Comparison of ENCODE assay signal across 18 cellular contexts in genomic region chr1:156744344-156744743, GRCh38. TPM values are rescaled to one million over a fixed set of nuclear protein-coding genes. Genes with fewer than 3 reads are reported as not detected.
DNase-seq lines count a peak whose midpoint lies in the region; ATAC-seq and TF ChIP-seq lines count a peak whose summit lies in the region.
"Had no signal": no experiment of that assay in that cellular context is flagged by ENCODE, and none has a peak within 500 bp of the region (broad histone marks: within the 10 kb centered on the region; RNA-seq: fewer than 3 reads in every experiment).

No MANE protein-coding gene starts in this region.

- no peak overlapping the region for H3K4me3 Mint-ChIP-seq in activated CD8-positive, alpha-beta T cell treated with anti-CD3 and anti-CD28 coated beads, Interleukin-2, amount 10 ng/mL, durations not matched to agents 7 days and 5 days
- H3K4me3 Mint-ChIP-seq in naive thymus-derived CD4-positive, alpha-beta T cell, result no peak overlapping the region
- H3K4me3 Mint-ChIP-seq: activated CD4-positive, alpha-beta T cell treated with anti-CD3 and anti-CD28 coated beads, Interleukin-2, amount 10 ng/mL, durations not matched to agents 7 days and 5 days; T-helper 1 cell treated with Interleukin-12 subunit alpha and Interleukin-12 subunit beta and Interleukin-4 antibody, amounts not matched to agents 30 μg/mL and 1 μg/mL, for 36 hours had no signal

- H3K9me2 ChIP-seq in hepatocyte (replicated peaks; ENCODE audit: insufficient read depth), result no peaks in the 10 kb centered on the region

- H3K27me3 Mint-ChIP-seq in activated CD8-positive, alpha-beta T cell treated with anti-CD3 and anti-CD28 coated beads, Interleukin-2, amount 10 ng/mL, durations not matched to agents 7 days and 5 days (ENCODE audit: low read depth), result no peaks in the 10 kb centered on the region
- no peaks in the 10 kb centered on the region for H3K27me3 Mint-ChIP-seq in naive thymus-derived CD4-positive, alpha-beta T cell
- H3K27me3 Mint-ChIP-seq: activated CD4-positive, alpha-beta T cell treated with anti-CD3 and anti-CD28 coated beads, Interleukin-2, amount 10 ng/mL, durations not matched to agents 7 days and 5 days had no signal

- no peaks in the 10 kb centered on the region for H3K27me3 ChIP-seq in heart left ventricle
- no peaks in the 10 kb centered on the region for H3K27me3 ChIP-seq in naive thymus-derived CD4-positive, alpha-beta T cell (ENCODE audit: control insufficient read depth in 2 of 2, insufficient read depth in 2 of 2, low read length in 2 of 2)
- H3K27me3 ChIP-seq in upper lobe of left lung, result no peaks in the 10 kb centered on the region
- H3K27me3 ChIP-seq in hepatocyte, result no peaks in the 10 kb centered on the region
- H3K27me3 ChIP-seq: pancreas had no signal

- H3K4me3 ChIP-seq in heart left ventricle (no peak overlapping the region), upper lobe of left lung (no peak overlapping the region), hepatocyte (no peak overlapping the region)
- no peak overlapping the region for H3K4me3 ChIP-seq in naive thymus-derived CD4-positive, alpha-beta T cell (ENCODE audit: low read length)
- H3K4me3 ChIP-seq: pancreas had no signal

- H3K4me1 ChIP-seq in heart left ventricle (peaks cover 21 to 66% (median 56%) of the 10 kb centered on the region in 12 donors), upper lobe of left lung (peaks cover 53 to 73% (median 58%) of the 10 kb centered on the region in 4 donors), hepatocyte (ENCODE audit: insufficient read depth) (peaks cover 48% of the 10 kb centered on the region)
- H3K4me1 ChIP-seq in naive thymus-derived CD4-positive, alpha-beta T cell (ENCODE audit: control insufficient read depth in 2 of 2, insufficient read depth in 2 of 2, low read length in 2 of 2), result peaks cover 43 to 48% of the 10 kb centered on the region in 2 donors

- H4K20me1 ChIP-seq in hepatocyte (ENCODE audit: insufficient read depth, poor library complexity, severe bottlenecking), result no peaks in the 10 kb centered on the region

- ATAC-seq in heart left ventricle (no peak), left ventricle myocardium superior (no peak), upper lobe of left lung (ENCODE audit: low FRiP score in 2 of 2) (no peak)
- ATAC-seq in activated CD8-positive, alpha-beta T cell treated with anti-CD3 and anti-CD28 coated beads, Interleukin-2, amount 10 ng/mL, durations not matched to agents 7 days and 5 days, result no peak
- ATAC-seq in naive thymus-derived CD4-positive, alpha-beta T cell, result no peak
- ATAC-seq: pancreas had no signal

- H3K36me3 ChIP-seq in heart left ventricle, result peaks cover 0 to 36% (median 27%) of the 10 kb centered on the region in 9 donors
- peaks cover 0 to 34% (median 5%) of the 10 kb centered on the region in 3 experiments for H3K36me3 ChIP-seq in naive thymus-derived CD4-positive, alpha-beta T cell (ENCODE audit: control insufficient read depth in 2 of 3, insufficient read depth in 3 of 3, low read length in 3 of 3)
- peaks cover 10 to 35% (median 27%) of the 10 kb centered on the region in 4 donors for H3K36me3 ChIP-seq in upper lobe of left lung
- H3K36me3 ChIP-seq in hepatocyte (replicated peaks; ENCODE audit: insufficient read depth, low read depth), result no peaks in the 10 kb centered on the region

- no peak overlapping the region for H2AFZ ChIP-seq in hepatocyte

- TF ChIP-seq POLR2A in heart left ventricle (IDR thresholded peaks at IDR 0.05) (no peak), upper lobe of left lung (IDR thresholded peaks at IDR 0.05) (no peak)

- no peak overlapping the region for H3K4me2 ChIP-seq in hepatocyte

- H3K79me2 ChIP-seq in hepatocyte, result peaks cover 56% of the 10 kb centered on the region

- POLR2A ChIA-PET in activated CD8-positive, alpha-beta T cell treated with anti-CD3 and anti-CD28 coated beads, Interleukin-2, amount 10 ng/mL, durations not matched to agents 7 days and 5 days (lab: Charles Lee), result interaction anchor here (1.0 kb wide), 1 partner anchor 16 kb away, joined by 4 read pairs; the partner anchor contains the start of genes ISG20L2 and METTL25B
- POLR2A ChIA-PET in naive thymus-derived CD4-positive, alpha-beta T cell (lab: Charles Lee), result no interaction called here

- intact Hi-C loops in heart left ventricle (cut with DNase I) (no loop called here), left ventricle myocardium superior (cut with micrococcal nuclease) (no loop called here)
- intact Hi-C loops in naive thymus-derived CD4-positive, alpha-beta T cell (cut with micrococcal nuclease), result loop anchor here (5.0 to 10.0 kb wide), 2 partner anchors 390 to 552 kb away; partner anchors contain the start of genes ETV3 (in 1 of the 2) and SLC25A44 (in 1 of the 2)

- TF ChIP-seq EP300 in upper lobe of left lung (IDR thresholded peaks at IDR 0.05), result no peak

- peak overlapping the region in 8 of 12 donors; percentile 9 to 100 (median 98) for H3K27ac ChIP-seq in heart left ventricle
- no peak overlapping the region for H3K27ac ChIP-seq in naive thymus-derived CD4-positive, alpha-beta T cell (ENCODE audit: low read depth, low read length)
- peak overlapping the region in 3 of 4 donors; percentile 44 to 99 (median 98) for H3K27ac ChIP-seq in upper lobe of left lung
- no peak overlapping the region for H3K27ac ChIP-seq in hepatocyte

- H3K9me3 Mint-ChIP-seq in activated CD8-positive, alpha-beta T cell treated with anti-CD3 and anti-CD28 coated beads, Interleukin-2, amount 10 ng/mL, durations not matched to agents 7 days and 5 days (ENCODE audit: insufficient read depth), result no peaks in the 10 kb centered on the region
- H3K9me3 Mint-ChIP-seq in naive thymus-derived CD4-positive, alpha-beta T cell, result peaks cover 0 to 1% (median 0%) of the 10 kb centered on the region in 11 donors
- H3K9me3 Mint-ChIP-seq: activated CD4-positive, alpha-beta T cell treated with anti-CD3 and anti-CD28 coated beads, Interleukin-2, amount 10 ng/mL, durations not matched to agents 7 days and 5 days; T-helper 1 cell treated with Interleukin-12 subunit alpha and Interleukin-12 subunit beta and Interleukin-4 antibody, amounts not matched to agents 30 μg/mL and 1 μg/mL, for 36 hours had no signal

- peak in 2 of 5 donors; percentile 16 to 36 for DNase-seq in heart left ventricle
- DNase-seq in left ventricle myocardium superior, result no peak
- DNase-seq in activated CD8-positive, alpha-beta T cell treated with anti-CD3 and anti-CD28 coated beads, Interleukin-2, amount 10 ng/mL, durations not matched to agents 7 days and 5 days, result no peak
- DNase-seq in naive thymus-derived CD4-positive, alpha-beta T cell, result no peak
- DNase-seq in upper lobe of left lung, result no peak
- DNase-seq in NCI-H1092 (lab: John Stamatoyannopoulos, UW), result no peak
- DNase-seq in HUDEP-2 (lab: John Stamatoyannopoulos, UW; ENCODE audit: unreplicated experiment in 76 of 76), result no peak
- DNase-seq in hepatocyte (ENCODE audit: low spot score), result no peak
- DNase-seq: activated CD4-positive, alpha-beta T cell treated with anti-CD3 and anti-CD28 coated beads, Interleukin-2, amount 10 ng/mL, durations not matched to agents 7 days and 5 days; activated gamma-delta T cell treated with Interleukin-2 at 50 U/mL for 16 hours; cerebellar nuclear complex; DMS79; hypothalamus; NCI-H1105; NCI-H510A treated with DMSO at 0.1 percent for 48 hours; stimulated activated CD4-positive, alpha-beta T cell treated with anti-CD3 and anti-CD28 coated beads, Interleukin-15, amount 100 ng/mL, for 24 hours had no signal

- CTCF ChIA-PET in activated CD8-positive, alpha-beta T cell treated with anti-CD3 and anti-CD28 coated beads, Interleukin-2, amount 10 ng/mL, durations not matched to agents 7 days and 5 days (lab: Charles Lee), result interaction anchor here (4.4 kb wide), 1 partner anchor 18 kb away, joined by 79 read pairs; the partner anchor contains the start of genes ISG20L2 and METTL25B
- CTCF ChIA-PET in naive thymus-derived CD4-positive, alpha-beta T cell (lab: Charles Lee), result no interaction called here

- WGBS in heart left ventricle, 4 donors, result 72 to 79% (median 75%) methylated on average over 9 to 12 of the region's 12 CpGs
- 72 to 74% methylated on average over 5 of the region's 12 CpGs for WGBS in upper lobe of left lung, 2 donors
- WGBS in hepatocyte (ENCODE audit: low lambda C conversion rate, missing lambda C conversion rate), result 90% methylated on average over 2 of the region's 12 CpGs

- peaks cover 75% of the 10 kb centered on the region for H3K36me3 Mint-ChIP-seq in activated CD8-positive, alpha-beta T cell treated with anti-CD3 and anti-CD28 coated beads, Interleukin-2, amount 10 ng/mL, durations not matched to agents 7 days and 5 days (ENCODE audit: low read depth)
- peaks cover 4 to 33% (median 18%) of the 10 kb centered on the region in 5 donors for H3K36me3 Mint-ChIP-seq in naive thymus-derived CD4-positive, alpha-beta T cell

- peaks cover 79% of the 10 kb centered on the region for H3K4me1 Mint-ChIP-seq in activated CD8-positive, alpha-beta T cell treated with anti-CD3 and anti-CD28 coated beads, Interleukin-2, amount 10 ng/mL, durations not matched to agents 7 days and 5 days (ENCODE audit: low read depth)
- peaks cover 47 to 72% (median 63%) of the 10 kb centered on the region in 7 donors for H3K4me1 Mint-ChIP-seq in naive thymus-derived CD4-positive, alpha-beta T cell

- peak overlapping the region; percentile 39 for H3K27ac Mint-ChIP-seq in activated CD8-positive, alpha-beta T cell treated with anti-CD3 and anti-CD28 coated beads, Interleukin-2, amount 10 ng/mL, durations not matched to agents 7 days and 5 days
- H3K27ac Mint-ChIP-seq in naive thymus-derived CD4-positive, alpha-beta T cell, result peak overlapping the region in 5 of 9 donors; percentile 18 to 89 (median 51)
- H3K27ac Mint-ChIP-seq: activated CD4-positive, alpha-beta T cell treated with anti-CD3 and anti-CD28 coated beads, Interleukin-2, amount 10 ng/mL, durations not matched to agents 7 days and 5 days had no signal

- no peak for TF ChIP-seq CTCF in heart left ventricle (IDR thresholded peaks at IDR 0.05)
- TF ChIP-seq CTCF in upper lobe of left lung (IDR thresholded peaks at IDR 0.05), result no peak
- TF ChIP-seq CTCF in hepatocyte (IDR thresholded peaks at IDR 0.05; ENCODE audit: poor library complexity), result no peak

- H3K9me3 ChIP-seq in heart left ventricle, result no peaks in the 10 kb centered on the region
- no peaks in the 10 kb centered on the region for H3K9me3 ChIP-seq in naive thymus-derived CD4-positive, alpha-beta T cell (ENCODE audit: control insufficient read depth in 2 of 3, low read length in 3 of 3)
- H3K9me3 ChIP-seq in upper lobe of left lung, result no peaks in the 10 kb centered on the region
- no peaks in the 10 kb centered on the region for H3K9me3 ChIP-seq in hepatocyte (ENCODE audit: low read depth)
- H3K9me3 ChIP-seq: pancreas had no signal

RNA-seq across cellular contexts. Expression of gene MRPL24, which starts 3.5 kb away (rescaled TPM):
- total RNA-seq in heart left ventricle (100 to 1,000 TPM in 1 of 9 donors, 10 to 100 TPM in 8; 74.8 to 117 (median 79.6) TPM), left ventricle myocardium superior (96.1 TPM), upper lobe of left lung (10 to 100 TPM; 19.6 to 52.5 (median 40.8) TPM), hepatocyte (40.4 and 44.9 TPM in 2 replicates)
- polyA plus RNA-seq in heart left ventricle (100 to 1,000 TPM; 135 to 230 TPM), hepatocyte (61.9 and 64.1 TPM in 2 replicates)
- total RNA-seq in activated CD8-positive, alpha-beta T cell treated with anti-CD3 and anti-CD28 coated beads, Interleukin-2, amount 10 ng/mL, durations not matched to agents 7 days and 5 days, result 10 to 100 TPM; 59.8 to 62.6 TPM
- 10 to 100 TPM; 19.1 to 68.9 (median 47.2) TPM for total RNA-seq in naive thymus-derived CD4-positive, alpha-beta T cell
- polyA plus RNA-seq in naive thymus-derived CD4-positive, alpha-beta T cell, result 10 to 100 TPM; 86.3 to 98.0 TPM

RNA-seq across cellular contexts. Expression of gene HDGF, which starts 7.1 kb away (rescaled TPM):
- total RNA-seq in heart left ventricle (100 to 1,000 TPM; 137 to 224 (median 147) TPM), left ventricle myocardium superior (185 TPM), upper lobe of left lung (100 to 1,000 TPM; 129 to 231 (median 182) TPM), hepatocyte (160 and 192 TPM in 2 replicates)
- polyA plus RNA-seq in heart left ventricle (100 to 1,000 TPM in 1 of 2 donors, 10 to 100 TPM in 1; 87.7 to 240 TPM), hepatocyte (153 and 166 TPM in 2 replicates)
- total RNA-seq in activated CD8-positive, alpha-beta T cell treated with anti-CD3 and anti-CD28 coated beads, Interleukin-2, amount 10 ng/mL, durations not matched to agents 7 days and 5 days, result 100 to 1,000 TPM; 261 to 264 TPM
- 100 to 1,000 TPM in 1 of 5 experiments, 10 to 100 TPM in 4; 64.1 to 224 (median 91.2) TPM for total RNA-seq in naive thymus-derived CD4-positive, alpha-beta T cell
- polyA plus RNA-seq in naive thymus-derived CD4-positive, alpha-beta T cell, result 10 to 100 TPM; 25.0 to 39.3 TPM

RNA-seq across cellular contexts. Expression of gene ISG20L2, which starts 15.8 kb away (rescaled TPM):
- total RNA-seq in heart left ventricle (10 to 100 TPM in 8 of 9 donors, 1 to 10 TPM in 1; 8.4 to 17.9 (median 12.8) TPM), left ventricle myocardium superior (12.0 TPM), upper lobe of left lung (10 to 100 TPM; 10.8 to 38.8 (median 22.9) TPM), hepatocyte (22.4 and 27.5 TPM in 2 replicates)
- polyA plus RNA-seq in heart left ventricle (10 to 100 TPM in 1 of 2 donors, 1 to 10 TPM in 1; 5.1 to 17.6 TPM), hepatocyte (13.5 and 16.4 TPM in 2 replicates)
- 10 to 100 TPM; 56.3 to 58.8 TPM for total RNA-seq in activated CD8-positive, alpha-beta T cell treated with anti-CD3 and anti-CD28 coated beads, Interleukin-2, amount 10 ng/mL, durations not matched to agents 7 days and 5 days
- 10 to 100 TPM; 44.7 to 59.9 (median 53.9) TPM for total RNA-seq in naive thymus-derived CD4-positive, alpha-beta T cell
- polyA plus RNA-seq in naive thymus-derived CD4-positive, alpha-beta T cell, result 10 to 100 TPM; 15.3 to 20.6 TPM

RNA-seq across cellular contexts. Expression of gene METTL25B, which starts 16.1 kb away (rescaled TPM):
- 10 to 100 TPM in 8 of 9 donors, 1 to 10 TPM in 1; 8.9 to 18.9 (median 15.0) TPM for total RNA-seq in heart left ventricle
- 10 to 100 TPM; 15.6 to 24.3 TPM for polyA plus RNA-seq in heart left ventricle
- 14.7 TPM for total RNA-seq in left ventricle myocardium superior
- total RNA-seq in activated CD8-positive, alpha-beta T cell treated with anti-CD3 and anti-CD28 coated beads, Interleukin-2, amount 10 ng/mL, durations not matched to agents 7 days and 5 days, result 10 to 100 TPM; 30.0 to 34.0 TPM
- 10 to 100 TPM; 16.0 to 29.8 (median 29.1) TPM for total RNA-seq in naive thymus-derived CD4-positive, alpha-beta T cell
- polyA plus RNA-seq in naive thymus-derived CD4-positive, alpha-beta T cell, result 1 to 10 TPM; 4.4 to 5.1 TPM
- 100 to 1,000 TPM in 1 of 6 donors, 10 to 100 TPM in 5; 23.4 to 131 (median 39.9) TPM for total RNA-seq in upper lobe of left lung
- total RNA-seq in hepatocyte, result 20.6 and 21.8 TPM in 2 replicates
- 22.6 and 24.7 TPM in 2 replicates for polyA plus RNA-seq in hepatocyte

RNA-seq across cellular contexts. Expression of gene PRCC, which starts 23.0 kb away (rescaled TPM):
- total RNA-seq in heart left ventricle (10 to 100 TPM; 34.6 to 55.5 (median 39.0) TPM), left ventricle myocardium superior (41.3 TPM), upper lobe of left lung (10 to 100 TPM; 36.5 to 52.4 (median 40.8) TPM), hepatocyte (35.9 and 45.0 TPM in 2 replicates)
- polyA plus RNA-seq in heart left ventricle (10 to 100 TPM; 39.0 to 49.9 TPM), hepatocyte (85.2 and 108 TPM in 2 replicates)
- 10 to 100 TPM; 71.9 to 75.5 TPM for total RNA-seq in activated CD8-positive, alpha-beta T cell treated with anti-CD3 and anti-CD28 coated beads, Interleukin-2, amount 10 ng/mL, durations not matched to agents 7 days and 5 days
- total RNA-seq in naive thymus-derived CD4-positive, alpha-beta T cell, result 10 to 100 TPM; 53.2 to 88.9 (median 61.7) TPM
- polyA plus RNA-seq in naive thymus-derived CD4-positive, alpha-beta T cell, result 10 to 100 TPM; 40.9 to 60.8 TPM

Comparison
In these comparisons a context has a peak if more than half of its experiments do, and no peak if none do; other contexts are left out.
1. H3K27ac ChIP-seq: peak in heart left ventricle (8 of 12) and upper lobe of left lung (3 of 4); none in naive thymus-derived CD4-positive, alpha-beta T cell (single experiment) and hepatocyte (single experiment).
2. intact Hi-C loops: an anchor here in naive thymus-derived CD4-positive, alpha-beta T cell (5.0 to 10.0 kb wide); none called in heart left ventricle and left ventricle myocardium superior.